6 cellular contexts compared by ENCODE assay signal in the genomic region with DNA sequence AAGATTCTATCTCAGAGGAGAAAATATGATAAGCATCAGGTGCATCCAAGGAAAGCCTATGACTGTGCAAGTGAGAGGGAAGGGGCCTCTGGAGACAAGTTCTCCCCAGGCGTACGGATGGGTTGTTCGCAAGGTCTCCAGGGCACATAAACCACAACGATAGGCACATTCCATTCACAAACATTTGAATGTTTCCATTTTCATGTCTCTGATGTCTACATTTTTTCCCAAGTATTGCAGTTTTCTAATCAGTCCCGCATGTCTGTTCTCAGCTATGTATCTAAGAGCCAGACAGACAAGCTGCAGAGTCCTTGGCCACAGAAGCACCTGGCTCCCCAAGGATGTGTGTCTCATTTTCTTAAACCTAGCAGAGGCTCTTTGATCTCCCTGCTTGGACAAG. TPM values are rescaled to one million over a fixed set of nuclear protein-coding genes. Genes with fewer than 3 reads are reported as not detected.
"Had no signal": no experiment of that assay in that cellular context is flagged by ENCODE, and none has a peak within 500 bp of the region (broad histone marks: within the 10 kb centered on the region; RNA-seq: fewer than 3 reads in every experiment).

No MANE protein-coding gene starts in this region.

- H3K4me2 ChIP-seq: KMS-11 had no signal

- H3K9ac ChIP-seq: KMS-11 had no signal

- DNase-seq: IMR-90, KBM-7 had no signal

- H3K4me3 ChIP-seq: K562 had no signal

- H3K27ac ChIP-seq: HL-60, KMS-11 had no signal

RNA-seq across cellular contexts. Expression of a gene that starts 28.0 kb away (rescaled TPM):
- polyA plus RNA-seq: IgD-negative memory B cell, K562 had no signal
